In genomic region chr20:47196091-47197081, GRCh38 we compare ENCODE assay signal across 8 cellular contexts.
DNase-seq lines count a peak whose midpoint lies in the region; ATAC-seq, FAIRE-seq and TF ChIP-seq lines count a peak whose summit lies in the region.

No MANE protein-coding gene starts in this region.

- TF ChIP-seq CTCF in H1 (IDR thresholded peaks at IDR 0.05; ENCODE audit: control extremely low read depth in 1 of 3, insufficient read depth in 1 of 3, low read depth in 1 of 3, low read length in 3 of 3) (peak; percentile 91 to 94 (median 94)), mucosa of descending colon (IDR thresholded peaks at IDR 0.05) (peak; percentile 93)

- TF ChIP-seq EP300 in H1 (IDR thresholded peaks at IDR 0.05; ENCODE audit: borderline replicate concordance in 1 of 2, low read depth in 2 of 2, low read length in 2 of 2): no peak

- H3K27ac ChIP-seq in H1 (ENCODE audit: low read depth, low read length): no peak overlapping the region

- H3K18ac ChIP-seq in H1 (ENCODE audit: extremely low read depth, low read length): peak overlapping the region; percentile 81

- H2BK5ac ChIP-seq in H1 (ENCODE audit: low read depth, low read length): no peak overlapping the region

- H3K14ac ChIP-seq in H1 (ENCODE audit: insufficient read length): no peak overlapping the region

- TF ChIP-seq POLR2A in H1 (IDR thresholded peaks at IDR 0.05; ENCODE audit: control extremely low read depth in 1 of 2, low read depth in 2 of 2, low read length in 2 of 2): no peak

- intact Hi-C loops in mucosa of descending colon (cut with DNase I, micrococcal nuclease): no loop called here

- no peaks in the 10 kb centered on the region for H3K79me1 ChIP-seq in H1 (ENCODE audit: low read depth, low read length)

- H2BK15ac ChIP-seq in H1 (ENCODE audit: low read length): peak overlapping the region; percentile 99; the same call in 1 of the 2 replicates

- no peak overlapping the region for H3K4me3 ChIP-seq in H1 (ENCODE audit: extremely low read depth in 1 of 4, insufficient read depth in 2 of 4, low read depth in 3 of 4, low read length in 4 of 4)
- no peak overlapping the region for H3K4me3 ChIP-seq in mucosa of descending colon

- no peak overlapping the region for H2AK5ac ChIP-seq in H1 (ENCODE audit: low read depth, low read length)

- peaks cover 0 to under 1% of the 10 kb centered on the region in 2 experiments for H4K20me1 ChIP-seq in H1 (replicated peaks in 1 of 2; ENCODE audit: control insufficient read depth in 1 of 2, insufficient read depth in 2 of 2, low read length in 2 of 2)

- H3K9me3 ChIP-seq in H1 (ENCODE audit: insufficient read depth in 2 of 2, low read depth in 1 of 2, low read length in 1 of 2): no peaks in the 10 kb centered on the region
- H3K9me3 ChIP-seq in mucosa of descending colon: no peaks in the 10 kb centered on the region

- H3K36me3 ChIP-seq in H1 (ENCODE audit: control insufficient read depth in 2 of 4, insufficient read depth in 4 of 4, low read length in 3 of 4): no peaks in the 10 kb centered on the region
- no peaks in the 10 kb centered on the region for H3K36me3 ChIP-seq in mucosa of descending colon (ENCODE audit: low read depth)

- DNase-seq in COLO668 (lab: John Stamatoyannopoulos, UW; ENCODE audit: unreplicated experiment) (peak; percentile 82), NOMO-1 (lab: John Stamatoyannopoulos, UW; ENCODE audit: unreplicated experiment in 2 of 2) (peak; percentile 58 to 69), H1 (ENCODE audit: low read depth in 1 of 2, low spot score in 2 of 2) (peak; percentile 59 to 95), mucosa of descending colon (peak; percentile 73 to 83 (median 77))
- peak; percentile 16 to 35 for DNase-seq in activated CD8-positive, alpha-beta memory T cell treated with anti-CD3 and anti-CD28 coated beads for 4 hours (ENCODE audit: low read depth in 2 of 2)
- DNase-seq in stimulated activated CD8-positive, alpha-beta memory T cell treated with anti-CD3 and anti-CD28 coated beads, Interleukin-4, amount 100 ng/mL, for 1 hour (ENCODE audit: low read depth in 2 of 2, low spot score in 1 of 2): peak; percentile 16 to 57

- peak; percentile 98 for TF ChIP-seq RAD21 in H1 (IDR thresholded peaks at IDR 0.05 in 1 of 2, conservative IDR thresholded peaks at IDR 0.05 in 1 of 2; ENCODE audit: low read depth in 2 of 2, low read length in 2 of 2)

- H3K23me2 ChIP-seq in H1 (ENCODE audit: low read depth, low read length): peaks cover 2% of the 10 kb centered on the region; the same call in 1 of the 2 replicates

- H3K4ac ChIP-seq in H1 (replicated peaks; ENCODE audit: insufficient read length, low read depth, low read length): no peak overlapping the region

- POLR2A ChIA-PET in H1 (lab: Charles Lee; ENCODE audit: partially characterized antibody): interaction anchor here (0.6 to 2.0 kb wide), 4 partner anchors 9 to 452 kb away, joined by 3 to 6 read pairs (median 3); no protein-coding TSS in a partner anchor

- H2BK12ac ChIP-seq in H1 (ENCODE audit: low read depth, low read length): peak overlapping the region; percentile 92; the same call in 1 of the 2 replicates

- no peak overlapping the region for H3K4me2 ChIP-seq in H1 (ENCODE audit: insufficient read depth in 1 of 2, low read depth in 2 of 2, low read length in 2 of 2)

- no peak overlapping the region for H2BK120ac ChIP-seq in H1 (replicated peaks; ENCODE audit: low read depth, low read length)

- no peaks in the 10 kb centered on the region for H3K79me2 ChIP-seq in H1 (ENCODE audit: control insufficient read depth in 1 of 2, insufficient read depth in 2 of 2, low read length in 2 of 2)

- H2AFZ ChIP-seq in H1 (ENCODE audit: low read length): peak overlapping the region; percentile 79

- CTCF ChIA-PET in H1 (lab: Charles Lee; ENCODE audit: partially characterized antibody): interaction anchor here (0.6 to 4.5 kb wide), 20 partner anchors 9 to 480 kb away, joined by 3 to 17 read pairs (median 4); no protein-coding TSS in a partner anchor

- no peak overlapping the region for H4K5ac ChIP-seq in H1 (ENCODE audit: insufficient read length, low read depth, low read length)

- no peak overlapping the region for H4K8ac ChIP-seq in H1 (ENCODE audit: extremely low read depth, insufficient read depth, low read length)

- no peak for FAIRE-seq in H1 (lab: Jason Lieb, UNC)

- no peak overlapping the region for H3K23ac ChIP-seq in H1 (ENCODE audit: insufficient read length)

- peak overlapping the region; percentile 4 for H4K91ac ChIP-seq in H1 (replicated peaks; ENCODE audit: insufficient read length, low read length)

- H3K4me1 ChIP-seq in H1 (replicated peaks in 1 of 4; ENCODE audit: control insufficient read depth in 3 of 4, insufficient read depth in 4 of 4, low read length in 3 of 4) (peaks cover 0 to 3% (median under 1%) of the 10 kb centered on the region in 4 experiments; a peak in 3 of 7 replicates), mucosa of descending colon (ENCODE audit: low read depth) (peaks cover 2% of the 10 kb centered on the region)

- no peak overlapping the region for H3K9ac ChIP-seq in H1 (replicated peaks in 1 of 4; ENCODE audit: extremely low read depth in 1 of 4, low read depth in 3 of 4, low read length in 3 of 4)

- 0 out of 2 replicates have a peak overlapping the region, but pooled peaks have one; percentile 90 for H2BK20ac ChIP-seq in H1 (ENCODE audit: low read length)

- no peak overlapping the region for H3K56ac ChIP-seq in H1 (replicated peaks; ENCODE audit: insufficient read length, low read depth, low read length)

- ATAC-seq in HG02759 (IDR thresholded peaks at IDR 0.05; ENCODE audit: unreplicated experiment): peak; percentile 54
- ATAC-seq in mucosa of descending colon: peak; percentile 90
- no peak for ATAC-seq in GM21447 (IDR thresholded peaks at IDR 0.05; ENCODE audit: unreplicated experiment)

- WGBS in H1 (ENCODE audit: extremely low coverage in 1 of 2, insufficient coverage in 1 of 2, insufficient read length in 1 of 2, insufficient replicate concordance in 2 of 2, low coverage in 1 of 2, low lambda C conversion rate in 2 of 2, missing lambda C conversion rate in 1 of 2), 2 experiments: 46% methylated on average over 34 of the region's 34 CpGs; no CpG with 5 or more reads in 1 of the 2 experiments

- H3K27me3 ChIP-seq in H1 (replicated peaks in 1 of 4; ENCODE audit: control insufficient read depth in 3 of 4, extremely low read depth in 1 of 4, insufficient read depth in 3 of 4, low read length in 3 of 4): no peaks in the 10 kb centered on the region

TF ChIP-seq in H1, 55 proteins besides CTCF, POLR2A, EP300 and RAD21:
- TF ChIP-seq TAF7 (optimal IDR thresholded peaks at IDR 0.05; ENCODE audit: borderline replicate concordance, low read depth, low read length) (no peak), ATF3 (IDR thresholded peaks at IDR 0.05; ENCODE audit: insufficient read depth, low read depth, low read length) (peak; percentile 67; the same call in 1 of the 2 replicates), CEBPB (IDR thresholded peaks at IDR 0.05; ENCODE audit: low read depth, low read length) (peak; percentile 88), JUND (IDR thresholded peaks at IDR 0.05; ENCODE audit: low read length) (peak; percentile 38; the same call in 1 of the 2 replicates), SP4 (IDR thresholded peaks at IDR 0.05; ENCODE audit: low read length) (no peak), TCF12 (IDR thresholded peaks at IDR 0.05; ENCODE audit: low read depth, low read length) (0 out of 2 replicates have a peak, but pooled peaks have one; percentile 45), SIN3A (conservative IDR thresholded peaks at IDR 0.05 in 1 of 2, IDR thresholded peaks at IDR 0.05 in 1 of 2; ENCODE audit: low read depth in 1 of 2, low read length in 2 of 2) (0 out of 4 replicates have a peak, but pooled peaks of 1 of the 2 experiments have one; percentile 36), MAX (IDR thresholded peaks at IDR 0.05) (peak; percentile 51), SRF (IDR thresholded peaks at IDR 0.05; ENCODE audit: low read depth, low read length) (no peak), CREB1 (IDR thresholded peaks at IDR 0.05) (0 out of 2 replicates have a peak, but pooled peaks have one; percentile 13), TBP (IDR thresholded peaks at IDR 0.05; ENCODE audit: low read depth, low read length) (0 out of 2 replicates have a peak, but pooled peaks have one; percentile 18), GABPA (IDR thresholded peaks at IDR 0.05; ENCODE audit: borderline replicate concordance, insufficient read depth, low read length) (peak; percentile 29; the same call in 1 of the 2 replicates)

Comparison
In these comparisons a context has a peak if more than half of its experiments do, and no peak if none do; other contexts are left out.
1. DNase-seq: peak in every context shown above with its lines; median percentile 82 in COLO668; 77 in H1; 77 in mucosa of descending colon; 64 in NOMO-1; 36 in stimulated activated CD8-positive, alpha-beta memory T cell treated with anti-CD3 and anti-CD28 coated beads, Interleukin-4, amount 100 ng/mL, for 1 hour; 26 in activated CD8-positive, alpha-beta memory T cell treated with anti-CD3 and anti-CD28 coated beads for 4 hours.